ENCODE assay signal across 8 cellular contexts in genomic region chr1:975896-976683, GRCh38. TPM values are rescaled to one million over a fixed set of nuclear protein-coding genes. Genes with fewer than 3 reads are reported as not detected.
DNase-seq lines count a peak whose midpoint lies in the region; TF ChIP-seq lines count a peak whose summit lies in the region.

No MANE protein-coding gene starts in this region.

- in situ Hi-C loops in Caki2 (cut with HindIII; ENCODE audit: low pct_unique_long_range_greater_than_20kb, low sequenced_read_pairs) (no loop called here), GM23248 (cut with MboI) (no loop called here)

- WGBS in GM23248 (ENCODE audit: low coverage in 1 of 2, low lambda C conversion rate in 2 of 2, missing lambda C conversion rate in 2 of 2), 2 experiments = 5 to 7% methylated on average over 31 of the region's 40 CpGs
- WGBS in urinary bladder = 5% methylated on average over 40 of the region's 40 CpGs

- peak; percentile 43 for TF ChIP-seq RAD21 in neural cell (conservative IDR thresholded peaks at IDR 0.05)

- H3K36me3 ChIP-seq in GM23248 (ENCODE audit: low read depth) (no peaks in the 10 kb centered on the region), neural cell (ENCODE audit: insufficient read depth, low read length) (no peaks in the 10 kb centered on the region), urinary bladder (ENCODE audit: insufficient read depth) (no peaks in the 10 kb centered on the region)

- H3F3A ChIP-seq in GM23248 (ENCODE audit: insufficient read depth) (no peaks in the 10 kb centered on the region), neural cell (ENCODE audit: insufficient read depth, low read length, poor library complexity, severe bottlenecking) (no peaks in the 10 kb centered on the region)

- H3K4me1 ChIP-seq in GM23248 (ENCODE audit: insufficient read depth) = no peaks in the 10 kb centered on the region
- no peaks in the 10 kb centered on the region for H3K4me1 ChIP-seq in urinary bladder (ENCODE audit: insufficient read depth)

- H3K9me3 ChIP-seq in GM23248 (ENCODE audit: low read depth) (no peaks in the 10 kb centered on the region), neural cell (ENCODE audit: low read length) (no peaks in the 10 kb centered on the region)

- H3K27me3 ChIP-seq in GM23248 (replicated peaks; ENCODE audit: insufficient read depth) = no peaks in the 10 kb centered on the region
- H3K27me3 ChIP-seq in neural cell (ENCODE audit: insufficient read depth, low read depth, low read length) = peaks cover 7% of the 10 kb centered on the region

- no peak for TF ChIP-seq EP300 in neural cell (conservative IDR thresholded peaks at IDR 0.05; ENCODE audit: poor library complexity, severe bottlenecking)

- H3K4me3 ChIP-seq in GM23248 (peak overlapping the region; percentile 45), neural cell (ENCODE audit: low read length) (no peak overlapping the region), urinary bladder (ENCODE audit: low read depth, low read length) (peak overlapping the region; percentile 31)

- DNase-seq in Caki2 (ENCODE audit: low read depth) (peak; percentile 84), GM23248 (peak; percentile 83), NCI-H460 (ENCODE audit: extremely low read depth, low read depth) (peak; percentile 74), epidermal melanocyte (ENCODE audit: insufficient read length, low spot score) (peak; percentile 95), LoVo (ENCODE audit: low spot score) (no peak)
- peak; percentile 53 for DNase-seq in activated CD4-positive, alpha-beta T cell treated with anti-CD3 and anti-CD28 coated beads, Interleukin-2, amount 50 U/mL, for 1 hour

- peak; percentile 53 for TF ChIP-seq CTCF in neural cell (IDR thresholded peaks at IDR 0.05; ENCODE audit: poor library complexity, severe bottlenecking)

- H3K9me2 ChIP-seq in GM23248 (ENCODE audit: insufficient read depth) (no peaks in the 10 kb centered on the region), neural cell (ENCODE audit: insufficient read depth, low read length) (no peaks in the 10 kb centered on the region)

- no peaks in the 10 kb centered on the region for H3K79me2 ChIP-seq in GM23248 (ENCODE audit: insufficient read depth)
- no peaks in the 10 kb centered on the region for H3K79me2 ChIP-seq in neural cell (replicated peaks; ENCODE audit: insufficient read depth, low read length)

- no peak overlapping the region for H3K27ac ChIP-seq in GM23248
- no peak overlapping the region for H3K27ac ChIP-seq in neural cell (ENCODE audit: low read length)
- peak overlapping the region; percentile 58 for H3K27ac ChIP-seq in urinary bladder (ENCODE audit: low read depth)

- H3K9ac ChIP-seq in GM23248 (peak overlapping the region; percentile 28; the same call in 1 of the 2 replicates), neural cell (ENCODE audit: low read length) (no peak overlapping the region)

- H3K4me2 ChIP-seq in GM23248 (ENCODE audit: unreplicated experiment) (peak overlapping the region; percentile 58), neural cell (ENCODE audit: low read length) (no peak overlapping the region)

- H4K20me1 ChIP-seq in GM23248 (ENCODE audit: insufficient read depth) (no peaks in the 10 kb centered on the region), neural cell (ENCODE audit: insufficient read depth) (no peaks in the 10 kb centered on the region)

- H2AFZ ChIP-seq in GM23248 (peak overlapping the region; percentile 69; the same call in 1 of the 2 replicates), neural cell (ENCODE audit: low read depth, low read length) (no peak overlapping the region)

TF ChIP-seq in neural cell, 6 proteins besides CTCF, POLR2A, EP300 and RAD21:
- TF ChIP-seq EZH2 (IDR thresholded peaks at IDR 0.05; ENCODE audit: borderline replicate concordance, insufficient read depth, low read length, poor library complexity, severe bottlenecking) (no peak), SMC3 (conservative IDR thresholded peaks at IDR 0.05; ENCODE audit: poor library complexity) (peak; percentile 47), POLR2AphosphoS5 (IDR thresholded peaks at IDR 0.05) (no peak)

RNA-seq across cellular contexts. Expression of gene PERM1, which starts 5.8 kb away (rescaled TPM):
- total RNA-seq in Caki2 (2014; rRNA removed; shearing (Covaris generic); ENCODE audit: low replicate concordance) = 0.20 TPM in 1 of 2 replicates, not detected in the other
- total RNA-seq in GM23248 (2014; rRNA removed; shearing (Covaris generic)) = not detected in 2 replicates
- polyA plus RNA-seq in GM23248 (2016; fragmentation: Nextera tagmentation; extraction: Ambion mirVana) = 0.45 and 0.61 TPM in 2 replicates
- total RNA-seq in NCI-H460 (2014; rRNA removed; shearing (Covaris generic)) = not detected in 2 replicates
- not detected in 2 replicates for polyA plus RNA-seq in NCI-H460 (2014; cell fraction: nucleus; rRNA removed)
- polyA plus RNA-seq in neural cell = not detected in 2 replicates
- not detected in 2 replicates for polyA minus RNA-seq in neural cell
- total RNA-seq in urinary bladder = 0.32 TPM
- 0.73 TPM for polyA plus RNA-seq in urinary bladder

RNA-seq across cellular contexts. Expression of gene PLEKHN1, which starts 9.8 kb away (rescaled TPM):
- total RNA-seq in Caki2 (2014; rRNA removed; shearing (Covaris generic); ENCODE audit: low replicate concordance) = 0.17 and 2.3 TPM in 2 replicates
- total RNA-seq in GM23248 (2014; rRNA removed; shearing (Covaris generic)) = 1.4 and 2.1 TPM in 2 replicates
- polyA plus RNA-seq in GM23248 (2016; fragmentation: Nextera tagmentation; extraction: Ambion mirVana) (1.7 and 2.5 TPM in 2 replicates), neural cell (0.28 and 1.1 TPM in 2 replicates), urinary bladder (4.2 TPM)
- total RNA-seq in NCI-H460 (2014; rRNA removed; shearing (Covaris generic)) = 0.43 and 0.84 TPM in 2 replicates
- polyA plus RNA-seq in NCI-H460 (2014; cell fraction: nucleus; rRNA removed) = 6.4 and 7.2 TPM in 2 replicates
- not detected in 2 replicates for polyA minus RNA-seq in neural cell
- 1.1 TPM for total RNA-seq in urinary bladder

RNA-seq across cellular contexts. Expression of gene KLHL17, which starts 15.7 kb away (rescaled TPM):
- 3.3 and 7.4 TPM in 2 replicates for total RNA-seq in Caki2 (2014; rRNA removed; shearing (Covaris generic); ENCODE audit: low replicate concordance)
- 19.2 and 23.3 TPM in 2 replicates for total RNA-seq in GM23248 (2014; rRNA removed; shearing (Covaris generic))
- polyA plus RNA-seq in GM23248 (2016; fragmentation: Nextera tagmentation; extraction: Ambion mirVana) (4.7 and 5.5 TPM in 2 replicates), neural cell (52.3 and 64.2 TPM in 2 replicates), urinary bladder (12.0 TPM)
- total RNA-seq in NCI-H460 (2014; rRNA removed; shearing (Covaris generic)) = 7.2 and 10.1 TPM in 2 replicates
- polyA plus RNA-seq in NCI-H460 (2014; cell fraction: nucleus; rRNA removed) = 215 and 308 TPM in 2 replicates
- 9.5 and 14.9 TPM in 2 replicates for polyA minus RNA-seq in neural cell
- 4.5 TPM for total RNA-seq in urinary bladder

RNA-seq across cellular contexts. Expression of gene NOC2L, which starts 17.0 kb away (rescaled TPM):
- 136 and 140 TPM in 2 replicates for total RNA-seq in Caki2 (2014; rRNA removed; shearing (Covaris generic); ENCODE audit: low replicate concordance)
- total RNA-seq in GM23248 (2014; rRNA removed; shearing (Covaris generic)) = 66.4 and 67.3 TPM in 2 replicates
- polyA plus RNA-seq in GM23248 (2016; fragmentation: Nextera tagmentation; extraction: Ambion mirVana) (64.0 and 65.0 TPM in 2 replicates), neural cell (77.2 and 78.2 TPM in 2 replicates), urinary bladder (59.5 TPM)
- 98.5 and 99.0 TPM in 2 replicates for total RNA-seq in NCI-H460 (2014; rRNA removed; shearing (Covaris generic))
- 151 and 184 TPM in 2 replicates for polyA plus RNA-seq in NCI-H460 (2014; cell fraction: nucleus; rRNA removed)
- 70.8 and 77.2 TPM in 2 replicates for polyA minus RNA-seq in neural cell
- total RNA-seq in urinary bladder = 27.1 TPM

RNA-seq across cellular contexts. Expression of gene HES4, which starts 23.8 kb away (rescaled TPM):
- total RNA-seq in Caki2 (2014; rRNA removed; shearing (Covaris generic); ENCODE audit: low replicate concordance) = 45.3 and 73.0 TPM in 2 replicates
- 3.1 and 7.6 TPM in 2 replicates for total RNA-seq in GM23248 (2014; rRNA removed; shearing (Covaris generic))
- 3.7 and 4.1 TPM in 2 replicates for polyA plus RNA-seq in GM23248 (2016; fragmentation: Nextera tagmentation; extraction: Ambion mirVana)
- total RNA-seq in NCI-H460 (2014; rRNA removed; shearing (Covaris generic)) = 10.6 and 13.5 TPM in 2 replicates
- 70.9 and 99.9 TPM in 2 replicates for polyA plus RNA-seq in NCI-H460 (2014; cell fraction: nucleus; rRNA removed)
- polyA plus RNA-seq in neural cell = 196 and 204 TPM in 2 replicates
- 24.3 and 24.4 TPM in 2 replicates for polyA minus RNA-seq in neural cell
- total RNA-seq in urinary bladder = 9.8 TPM
- 38.5 TPM for polyA plus RNA-seq in urinary bladder
